Comparison of ENCODE assay signal across 7 cellular contexts in the genomic region with DNA sequence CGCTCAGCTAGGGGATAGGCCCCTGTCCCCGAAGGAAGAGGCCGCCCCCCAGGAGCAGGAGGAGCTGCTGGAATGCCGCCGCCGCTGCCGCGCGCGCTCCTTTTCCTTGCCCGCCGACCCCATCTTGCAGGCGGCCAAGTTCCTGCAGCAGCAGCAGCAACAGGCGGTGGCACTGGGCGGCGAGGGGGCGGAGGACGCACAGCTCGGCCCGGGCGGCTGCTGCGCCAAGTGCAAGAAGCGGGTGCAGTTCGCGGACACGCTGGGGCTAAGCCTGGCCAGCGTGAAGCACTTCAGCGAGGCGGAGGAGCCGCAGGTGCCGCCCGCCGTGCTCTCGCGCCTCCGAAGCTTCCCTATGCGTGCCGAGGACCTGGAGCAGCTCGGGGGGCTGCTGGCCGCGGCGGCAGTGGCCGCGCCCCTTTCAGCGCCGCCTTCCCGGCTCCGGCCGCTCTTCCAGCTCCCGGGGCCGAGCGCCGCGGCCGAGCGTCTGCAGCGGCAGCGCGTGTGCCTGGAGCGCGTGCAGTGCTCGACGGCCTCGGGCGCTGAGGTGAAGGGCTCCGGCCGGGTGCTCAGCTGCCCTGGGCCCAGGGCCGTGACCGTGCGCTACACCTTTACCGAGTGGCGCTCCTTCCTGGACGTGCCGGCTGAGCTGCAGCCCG. TPM values are rescaled to one million over a fixed set of nuclear protein-coding genes. Genes with fewer than 3 reads are reported as not detected.
A peak's percentile ranks its signal among the peaks of the same experiment; 100 is the strongest.
DNase-seq lines count a peak whose midpoint lies in the region; ATAC-seq and TF ChIP-seq lines count a peak whose summit lies in the region.

No MANE protein-coding gene starts in this region.

- CTCF ChIA-PET in WTC11 (lab: Charles Lee), result interaction anchor here (0.7 to 2.6 kb wide), 10 partner anchors 10 to 323 kb away, joined by 3 to 17 read pairs (median 4); no protein-coding TSS in a partner anchor

- intact Hi-C loops in left cardiac atrium (cut with DNase I), result no loop called here
- intact Hi-C loops in sciatic nerve (cut with DNase I), result no loop called here
- intact Hi-C loops in natural killer cell (cut with micrococcal nuclease), result no loop called here

- H3K9me3 Mint-ChIP-seq in WTC11, result no peaks in the 10 kb centered on the region
- H3K9me3 Mint-ChIP-seq in natural killer cell, result no peaks in the 10 kb centered on the region

- TF ChIP-seq CTCF in WTC11 (IDR thresholded peaks at IDR 0.05) (no peak), natural killer cell (IDR thresholded peaks at IDR 0.05) (no peak)

- H3K4me1 Mint-ChIP-seq in WTC11 (peaks cover 10% of the 10 kb centered on the region), natural killer cell (no peaks in the 10 kb centered on the region)

- ATAC-seq in GM18498 (IDR thresholded peaks at IDR 0.05; ENCODE audit: unreplicated experiment), result peak; percentile 31
- peak; percentile 41 for ATAC-seq in HG03354 (IDR thresholded peaks at IDR 0.05; ENCODE audit: poor library complexity, severe bottlenecking, unreplicated experiment)
- ATAC-seq in WTC11, result peak; percentile 56
- ATAC-seq in left cardiac atrium, result peak; percentile 31 to 50
- ATAC-seq in sciatic nerve, result no peak
- no peak for ATAC-seq in natural killer cell
- ATAC-seq in GM21381 (IDR thresholded peaks at IDR 0.05; ENCODE audit: unreplicated experiment), result no peak

- H3K4me3 Mint-ChIP-seq in WTC11 (peak overlapping the region; percentile 61), natural killer cell (no peak overlapping the region)

- H3K27ac Mint-ChIP-seq in WTC11 (no peak overlapping the region), natural killer cell (no peak overlapping the region)

- DNase-seq in WTC11 (ENCODE audit: low spot score), result peak; percentile 63
- peak; percentile 54 for DNase-seq in left cardiac atrium
- peak; percentile 68 for DNase-seq in sciatic nerve (ENCODE audit: low spot score)
- no peak for DNase-seq in natural killer cell

- H3K27me3 Mint-ChIP-seq in WTC11 (ENCODE audit: low read depth) (peaks cover 77% of the 10 kb centered on the region), natural killer cell (ENCODE audit: low read depth in 2 of 2) (peaks cover 26 to 34% of the 10 kb centered on the region in 2 donors)

- POLR2A ChIA-PET in WTC11 (lab: Charles Lee), result no interaction called here

- H3K36me3 Mint-ChIP-seq in WTC11, result no peaks in the 10 kb centered on the region
- no peaks in the 10 kb centered on the region for H3K36me3 Mint-ChIP-seq in natural killer cell

TF ChIP-seq in WTC11, 78 proteins besides CTCF, POLR2A, EP300 and RAD21 (continues in another document):
- no peak for TF ChIP-seq ATF1 (CRISPR knock-in tag; IDR thresholded peaks at IDR 0.05)
- 0 out of 2 replicates have a peak, but pooled peaks have one; percentile 14 for TF ChIP-seq ZNF138 (CRISPR knock-in tag; conservative IDR thresholded peaks at IDR 0.05)
- TF ChIP-seq ELF4 (CRISPR knock-in tag; IDR thresholded peaks at IDR 0.05; ENCODE audit: low read depth), result peak; percentile 90; the same call in 1 of the 2 replicates
- TF ChIP-seq ZNF121 (CRISPR knock-in tag; IDR thresholded peaks at IDR 0.05), result no peak
- no peak for TF ChIP-seq ZNF396 (CRISPR knock-in tag; IDR thresholded peaks at IDR 0.05; ENCODE audit: borderline replicate concordance)
- TF ChIP-seq, protein P1, sequence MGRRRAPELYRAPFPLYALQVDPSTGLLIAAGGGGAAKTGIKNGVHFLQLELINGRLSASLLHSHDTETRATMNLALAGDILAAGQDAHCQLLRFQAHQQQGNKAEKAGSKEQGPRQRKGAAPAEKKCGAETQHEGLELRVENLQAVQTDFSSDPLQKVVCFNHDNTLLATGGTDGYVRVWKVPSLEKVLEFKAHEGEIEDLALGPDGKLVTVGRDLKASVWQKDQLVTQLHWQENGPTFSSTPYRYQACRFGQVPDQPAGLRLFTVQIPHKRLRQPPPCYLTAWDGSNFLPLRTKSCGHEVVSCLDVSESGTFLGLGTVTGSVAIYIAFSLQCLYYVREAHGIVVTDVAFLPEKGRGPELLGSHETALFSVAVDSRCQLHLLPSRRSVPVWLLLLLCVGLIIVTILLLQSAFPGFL (CRISPR knock-in tag; IDR thresholded peaks at IDR 0.05; ENCODE audit: borderline replicate concordance), result no peak; the same call in 1 of the 2 replicates
- no peak for TF ChIP-seq SMAD4 (CRISPR knock-in tag; IDR thresholded peaks at IDR 0.05)
- TF ChIP-seq ETV6 (CRISPR knock-in tag; IDR thresholded peaks at IDR 0.05), result peak; percentile 74
- no peak for TF ChIP-seq IRF2 (CRISPR knock-in tag; IDR thresholded peaks at IDR 0.05; ENCODE audit: borderline replicate concordance, low read depth)
- TF ChIP-seq, protein P2, sequence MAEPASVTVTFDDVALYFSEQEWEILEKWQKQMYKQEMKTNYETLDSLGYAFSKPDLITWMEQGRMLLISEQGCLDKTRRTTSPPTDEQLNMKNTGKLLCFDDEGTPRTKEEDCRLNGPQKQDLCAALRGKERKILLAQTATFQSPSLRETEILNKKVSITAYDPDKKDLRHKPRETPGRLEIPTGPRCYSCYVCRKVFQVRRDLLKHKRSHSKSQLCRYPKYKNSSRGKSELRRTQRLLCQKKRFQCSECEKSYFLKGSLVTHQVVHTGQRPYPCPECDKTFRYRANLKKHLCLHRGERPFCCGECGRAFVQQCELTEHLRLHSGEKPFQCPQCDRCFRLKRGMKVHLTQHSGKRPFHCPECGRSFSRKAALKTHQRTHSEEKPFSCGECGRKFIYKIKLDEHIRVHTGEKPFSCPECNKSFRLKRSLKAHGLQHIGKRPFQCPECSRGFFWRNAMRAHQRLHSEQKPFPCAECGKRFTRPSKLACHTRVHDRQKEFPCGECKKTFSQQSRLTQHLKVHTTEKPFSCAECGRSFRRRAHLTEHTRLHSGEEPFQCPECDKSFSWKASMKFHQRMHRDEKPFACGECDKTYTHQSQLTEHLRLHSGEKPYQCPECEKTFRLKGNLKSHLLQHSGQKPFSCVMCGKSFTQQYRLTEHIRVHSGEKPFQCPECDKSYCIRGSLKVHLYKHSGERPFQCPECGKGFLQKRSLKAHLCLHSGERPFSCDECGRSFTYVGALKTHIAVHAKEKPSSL (CRISPR knock-in tag; conservative IDR thresholded peaks at IDR 0.05), result no peak
- TF ChIP-seq TP53 (CRISPR knock-in tag; IDR thresholded peaks at IDR 0.05), result peak; percentile 90
- no peak for TF ChIP-seq FOXJ3 (CRISPR knock-in tag; IDR thresholded peaks at IDR 0.05; ENCODE audit: borderline replicate concordance)
- TF ChIP-seq, protein P3, sequence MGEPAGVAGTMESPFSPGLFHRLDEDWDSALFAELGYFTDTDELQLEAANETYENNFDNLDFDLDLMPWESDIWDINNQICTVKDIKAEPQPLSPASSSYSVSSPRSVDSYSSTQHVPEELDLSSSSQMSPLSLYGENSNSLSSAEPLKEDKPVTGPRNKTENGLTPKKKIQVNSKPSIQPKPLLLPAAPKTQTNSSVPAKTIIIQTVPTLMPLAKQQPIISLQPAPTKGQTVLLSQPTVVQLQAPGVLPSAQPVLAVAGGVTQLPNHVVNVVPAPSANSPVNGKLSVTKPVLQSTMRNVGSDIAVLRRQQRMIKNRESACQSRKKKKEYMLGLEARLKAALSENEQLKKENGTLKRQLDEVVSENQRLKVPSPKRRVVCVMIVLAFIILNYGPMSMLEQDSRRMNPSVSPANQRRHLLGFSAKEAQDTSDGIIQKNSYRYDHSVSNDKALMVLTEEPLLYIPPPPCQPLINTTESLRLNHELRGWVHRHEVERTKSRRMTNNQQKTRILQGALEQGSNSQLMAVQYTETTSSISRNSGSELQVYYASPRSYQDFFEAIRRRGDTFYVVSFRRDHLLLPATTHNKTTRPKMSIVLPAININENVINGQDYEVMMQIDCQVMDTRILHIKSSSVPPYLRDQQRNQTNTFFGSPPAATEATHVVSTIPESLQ (CRISPR knock-in tag; IDR thresholded peaks at IDR 0.05), result no peak
- no peak for TF ChIP-seq HMGA2 (CRISPR knock-in tag; IDR thresholded peaks at IDR 0.05)
- no peak for TF ChIP-seq GRHL2 (CRISPR knock-in tag; IDR thresholded peaks at IDR 0.05; ENCODE audit: insufficient replicate concordance, severe bottlenecking)
- no peak; the same call in 1 of the 2 replicates for TF ChIP-seq FOXK1 (CRISPR knock-in tag; IDR thresholded peaks at IDR 0.05)
- TF ChIP-seq TEAD1 (CRISPR knock-in tag; IDR thresholded peaks at IDR 0.05), result peak; percentile 84; the same call in 1 of the 2 replicates
- TF ChIP-seq SOX15 (CRISPR knock-in tag; IDR thresholded peaks at IDR 0.05), result no peak
- TF ChIP-seq SP1 (CRISPR knock-in tag; conservative IDR thresholded peaks at IDR 0.05), result no peak
- TF ChIP-seq, protein P4, sequence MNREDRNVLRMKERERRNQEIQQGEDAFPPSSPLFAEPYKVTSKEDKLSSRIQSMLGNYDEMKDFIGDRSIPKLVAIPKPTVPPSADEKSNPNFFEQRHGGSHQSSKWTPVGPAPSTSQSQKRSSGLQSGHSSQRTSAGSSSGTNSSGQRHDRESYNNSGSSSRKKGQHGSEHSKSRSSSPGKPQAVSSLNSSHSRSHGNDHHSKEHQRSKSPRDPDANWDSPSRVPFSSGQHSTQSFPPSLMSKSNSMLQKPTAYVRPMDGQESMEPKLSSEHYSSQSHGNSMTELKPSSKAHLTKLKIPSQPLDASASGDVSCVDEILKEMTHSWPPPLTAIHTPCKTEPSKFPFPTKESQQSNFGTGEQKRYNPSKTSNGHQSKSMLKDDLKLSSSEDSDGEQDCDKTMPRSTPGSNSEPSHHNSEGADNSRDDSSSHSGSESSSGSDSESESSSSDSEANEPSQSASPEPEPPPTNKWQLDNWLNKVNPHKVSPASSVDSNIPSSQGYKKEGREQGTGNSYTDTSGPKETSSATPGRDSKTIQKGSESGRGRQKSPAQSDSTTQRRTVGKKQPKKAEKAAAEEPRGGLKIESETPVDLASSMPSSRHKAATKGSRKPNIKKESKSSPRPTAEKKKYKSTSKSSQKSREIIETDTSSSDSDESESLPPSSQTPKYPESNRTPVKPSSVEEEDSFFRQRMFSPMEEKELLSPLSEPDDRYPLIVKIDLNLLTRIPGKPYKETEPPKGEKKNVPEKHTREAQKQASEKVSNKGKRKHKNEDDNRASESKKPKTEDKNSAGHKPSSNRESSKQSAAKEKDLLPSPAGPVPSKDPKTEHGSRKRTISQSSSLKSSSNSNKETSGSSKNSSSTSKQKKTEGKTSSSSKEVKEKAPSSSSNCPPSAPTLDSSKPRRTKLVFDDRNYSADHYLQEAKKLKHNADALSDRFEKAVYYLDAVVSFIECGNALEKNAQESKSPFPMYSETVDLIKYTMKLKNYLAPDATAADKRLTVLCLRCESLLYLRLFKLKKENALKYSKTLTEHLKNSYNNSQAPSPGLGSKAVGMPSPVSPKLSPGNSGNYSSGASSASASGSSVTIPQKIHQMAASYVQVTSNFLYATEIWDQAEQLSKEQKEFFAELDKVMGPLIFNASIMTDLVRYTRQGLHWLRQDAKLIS (CRISPR knock-in tag; IDR thresholded peaks at IDR 0.05; ENCODE audit: borderline replicate concordance), result no peak

RNA-seq across cellular contexts. Expression of a gene that starts 0.6 kb away (rescaled TPM):
- total RNA-seq in WTC11 (2021) (0.15 to 0.48 TPM (median 0.48 TPM) in 3 replicates), left cardiac atrium (10 to 100 TPM in 1 of 2 donors, 1 to 10 TPM in 1; 7.4 to 10.7 TPM), sciatic nerve (1.7 TPM), natural killer cell (under 1 TPM in 1 of 3 donors, not detected in 2; 0.07 TPM)

Comparison
In these comparisons a context has a peak if more than half of its experiments do, and no peak if none do; other contexts are left out.
1. ATAC-seq: peak in GM18498 (single experiment), HG03354 (single experiment), WTC11 (single experiment) and left cardiac atrium (2 of 2); none in sciatic nerve (single experiment), natural killer cell (0 of 3) and GM21381 (single experiment).